In genomic region chr5:152119091-152119490, GRCh38 we compare ENCODE assay signal across 18 cellular contexts.
DNase-seq lines count a peak whose midpoint lies in the region; ATAC-seq, FAIRE-seq and TF ChIP-seq lines count a peak whose summit lies in the region.
"Had no signal": no experiment of that assay in that cellular context is flagged by ENCODE, and none has a peak within 500 bp of the region (broad histone marks: within the 10 kb centered on the region; RNA-seq: fewer than 3 reads in every experiment).

No MANE protein-coding gene starts in this region.

- peak overlapping the region; percentile 59; the same call in 1 of the 2 replicates for H4K8ac ChIP-seq in H1 (ENCODE audit: extremely low read depth, insufficient read depth, low read length)

- H3K4ac ChIP-seq in H1 (replicated peaks; ENCODE audit: insufficient read length, low read depth, low read length) = no peak overlapping the region

- no peaks in the 10 kb centered on the region for H3K23me2 ChIP-seq in H1 (ENCODE audit: low read depth, low read length)

- no peaks in the 10 kb centered on the region for H4K20me1 ChIP-seq in H1 (replicated peaks in 1 of 2; ENCODE audit: control insufficient read depth in 1 of 2, insufficient read depth in 2 of 2, low read length in 2 of 2)
- H4K20me1 ChIP-seq in neural cell (ENCODE audit: insufficient read depth) = no peaks in the 10 kb centered on the region

- TF ChIP-seq RAD21 in H1 (IDR thresholded peaks at IDR 0.05 in 1 of 2, conservative IDR thresholded peaks at IDR 0.05 in 1 of 2; ENCODE audit: low read depth in 2 of 2, low read length in 2 of 2) = no peak
- TF ChIP-seq RAD21 in neural cell (conservative IDR thresholded peaks at IDR 0.05) = no peak

- no peaks in the 10 kb centered on the region for H3K27me3 ChIP-seq in H1 (replicated peaks in 1 of 4; ENCODE audit: control insufficient read depth in 3 of 4, extremely low read depth in 1 of 4, insufficient read depth in 3 of 4, low read length in 3 of 4)
- H3K27me3 ChIP-seq in neural cell (ENCODE audit: insufficient read depth, low read depth, low read length) = no peaks in the 10 kb centered on the region
- no peaks in the 10 kb centered on the region for H3K27me3 ChIP-seq in small intestine (ENCODE audit: control insufficient read depth in 2 of 2, insufficient read depth in 2 of 2, low read length in 2 of 2)
- H3K27me3 ChIP-seq: BE2C had no signal

- H3K27ac ChIP-seq in H1 (ENCODE audit: low read depth, low read length) (no peak overlapping the region), neural cell (ENCODE audit: low read length) (no peak overlapping the region), small intestine (ENCODE audit: low read depth in 1 of 2, low read length in 1 of 2) (no peak overlapping the region)
- H3K27ac ChIP-seq: C4-2B, HL-60 had no signal

- H3K4me3 Mint-ChIP-seq in effector memory CD8-positive, alpha-beta T cell = no peak overlapping the region
- H3K4me3 Mint-ChIP-seq: CD4-positive, alpha-beta memory T cell had no signal

- no peak overlapping the region for H4K91ac ChIP-seq in H1 (replicated peaks; ENCODE audit: insufficient read length, low read length)

- peak; percentile 81 for DNase-seq in NCI-H1694 (lab: John Stamatoyannopoulos, UW)
- DNase-seq in H1 (ENCODE audit: low read depth in 1 of 2, low spot score in 2 of 2) = no peak
- DNase-seq in small intestine = no peak
- DNase-seq in effector memory CD8-positive, alpha-beta T cell = no peak
- no peak for DNase-seq in KG1 (lab: John Stamatoyannopoulos, UW)
- DNase-seq: BE2C; CD4-positive, alpha-beta memory T cell; DMS79; EL had no signal

- TF ChIP-seq CTCF in H1 (IDR thresholded peaks at IDR 0.05; ENCODE audit: control extremely low read depth in 1 of 3, insufficient read depth in 1 of 3, low read depth in 1 of 3, low read length in 3 of 3) (no peak), neural cell (IDR thresholded peaks at IDR 0.05; ENCODE audit: poor library complexity, severe bottlenecking) (no peak)

- no peaks in the 10 kb centered on the region for H3K36me3 Mint-ChIP-seq in effector memory CD8-positive, alpha-beta T cell (ENCODE audit: insufficient read depth)
- H3K36me3 Mint-ChIP-seq: CD4-positive, alpha-beta memory T cell had no signal

- H3K4me1 ChIP-seq in H1 (replicated peaks in 1 of 4; ENCODE audit: control insufficient read depth in 3 of 4, insufficient read depth in 4 of 4, low read length in 3 of 4) (peaks cover 0 to 11% (median under 1%) of the 10 kb centered on the region in 4 experiments; a peak in 2 of 7 replicates), small intestine (ENCODE audit: control insufficient read depth in 2 of 2, insufficient read depth in 1 of 2, low read depth in 1 of 2, low read length in 1 of 2) (no peaks in the 10 kb centered on the region)
- H3K4me1 ChIP-seq: BE2C had no signal

- H3K27me3 Mint-ChIP-seq in effector memory CD8-positive, alpha-beta T cell = peaks cover 5 to 10% of the 10 kb centered on the region in 2 donors

- no peak overlapping the region for H2BK120ac ChIP-seq in H1 (replicated peaks; ENCODE audit: low read depth, low read length)

- H3K23ac ChIP-seq in H1 (ENCODE audit: insufficient read length) = no peak overlapping the region

- no peaks in the 10 kb centered on the region for H3K79me1 ChIP-seq in H1 (ENCODE audit: low read depth, low read length)

- H3K9me2 ChIP-seq in neural cell (ENCODE audit: insufficient read depth, low read length) = no peaks in the 10 kb centered on the region

- H2AFZ ChIP-seq in H1 (ENCODE audit: low read length) (no peak overlapping the region), neural cell (ENCODE audit: low read depth, low read length) (no peak overlapping the region)

- H3K4me3 ChIP-seq in H1 (ENCODE audit: extremely low read depth in 1 of 4, insufficient read depth in 2 of 4, low read depth in 3 of 4, low read length in 4 of 4) = no peak overlapping the region
- H3K4me3 ChIP-seq in neural cell (ENCODE audit: low read length) = no peak overlapping the region
- no peak overlapping the region for H3K4me3 ChIP-seq in small intestine (ENCODE audit: low read depth in 1 of 2, low read length in 2 of 2)

- CTCF ChIA-PET in H1 (lab: Charles Lee; ENCODE audit: partially characterized antibody) = interaction anchor here (2.9 kb wide), 1 partner anchor 294 kb away, joined by 10 read pairs; no protein-coding TSS in a partner anchor

- H3K9ac ChIP-seq in H1 (replicated peaks in 1 of 4; ENCODE audit: extremely low read depth in 1 of 4, low read depth in 3 of 4, low read length in 3 of 4) (no peak overlapping the region), neural cell (ENCODE audit: low read length) (no peak overlapping the region)

- no peak overlapping the region for H2BK15ac ChIP-seq in H1 (ENCODE audit: low read length)

- POLR2A ChIA-PET in H1 (lab: Charles Lee; ENCODE audit: partially characterized antibody) = no interaction called here

- no peak overlapping the region for H2AK5ac ChIP-seq in H1 (ENCODE audit: low read depth, low read length)

- no peak overlapping the region for H3K27ac Mint-ChIP-seq in effector memory CD8-positive, alpha-beta T cell
- H3K27ac Mint-ChIP-seq: CD4-positive, alpha-beta memory T cell had no signal

- H3K14ac ChIP-seq in H1 (ENCODE audit: insufficient read length) = no peak overlapping the region

- no peak overlapping the region for H3K4me2 ChIP-seq in H1 (ENCODE audit: insufficient read depth in 1 of 2, low read depth in 2 of 2, low read length in 2 of 2)
- H3K4me2 ChIP-seq in neural cell (ENCODE audit: low read length) = no peak overlapping the region

- H2BK12ac ChIP-seq in H1 (ENCODE audit: low read depth, low read length) = no peak overlapping the region

- FAIRE-seq in H1 (lab: Jason Lieb, UNC) = no peak
- FAIRE-seq in small intestine (lab: Jason Lieb, UNC) = no peak
- FAIRE-seq: A204.1, G401.6, GM12891, H54 had no signal

- H2BK20ac ChIP-seq in H1 (ENCODE audit: low read length) = no peak overlapping the region

- no peaks in the 10 kb centered on the region for H3K79me2 ChIP-seq in H1 (ENCODE audit: control insufficient read depth in 1 of 2, insufficient read depth in 2 of 2, low read length in 2 of 2)
- no peaks in the 10 kb centered on the region for H3K79me2 ChIP-seq in neural cell (replicated peaks; ENCODE audit: insufficient read depth, low read length)

- no peaks in the 10 kb centered on the region for H3F3A ChIP-seq in neural cell (ENCODE audit: insufficient read depth, low read length, poor library complexity, severe bottlenecking)

- H3K56ac ChIP-seq in H1 (replicated peaks; ENCODE audit: insufficient read length, low read depth, low read length) = no peak overlapping the region

- no peak for ATAC-seq in HG02623 (IDR thresholded peaks at IDR 0.05; ENCODE audit: unreplicated experiment)
- no peak for ATAC-seq in effector memory CD8-positive, alpha-beta T cell (replicated peaks)
- ATAC-seq: HCT116 had no signal

- H3K4me1 Mint-ChIP-seq in effector memory CD8-positive, alpha-beta T cell (ENCODE audit: low read depth in 2 of 2) = no peaks in the 10 kb centered on the region
- H3K4me1 Mint-ChIP-seq: CD4-positive, alpha-beta memory T cell had no signal

- no peak overlapping the region for H4K5ac ChIP-seq in H1 (ENCODE audit: insufficient read length, low read depth, low read length)

- H3K9me3 Mint-ChIP-seq in effector memory CD8-positive, alpha-beta T cell = no peaks in the 10 kb centered on the region

- no peak overlapping the region for H2BK5ac ChIP-seq in H1 (ENCODE audit: low read depth, low read length)

- TF ChIP-seq POLR2A in H1 (IDR thresholded peaks at IDR 0.05; ENCODE audit: control extremely low read depth in 1 of 2, low read depth in 2 of 2, low read length in 2 of 2) = no peak

- WGBS in H1 (ENCODE audit: extremely low coverage in 1 of 2, insufficient coverage in 1 of 2, insufficient read length in 1 of 2, insufficient replicate concordance in 2 of 2, low coverage in 1 of 2, low lambda C conversion rate in 2 of 2, missing lambda C conversion rate in 1 of 2), 2 experiments = 88% methylated on average over 5 of the region's 5 CpGs; no CpG with 5 or more reads in 1 of the 2 experiments
- WGBS in small intestine, 3 donors = 46 to 60% (median 49%) methylated on average over 5 of the region's 5 CpGs

- H3K36me3 ChIP-seq in H1 (ENCODE audit: control insufficient read depth in 2 of 4, insufficient read depth in 4 of 4, low read length in 3 of 4) (no peaks in the 10 kb centered on the region), neural cell (ENCODE audit: insufficient read depth, low read length) (no peaks in the 10 kb centered on the region), small intestine (ENCODE audit: control insufficient read depth in 2 of 2, insufficient read depth in 2 of 2, low read length in 2 of 2) (no peaks in the 10 kb centered on the region)
- H3K36me3 ChIP-seq: BE2C had no signal

- H3K9me3 ChIP-seq in H1 (ENCODE audit: insufficient read depth in 2 of 2, low read depth in 1 of 2, low read length in 1 of 2) (0 out of 4 replicates have a peak, but pooled peaks cover 0 to 2% of the 10 kb centered on the region in 2 experiments), neural cell (ENCODE audit: low read length) (no peaks in the 10 kb centered on the region), small intestine (ENCODE audit: control insufficient read depth, low read depth) (no peaks in the 10 kb centered on the region)
- H3K9me3 ChIP-seq: BE2C had no signal

- TF ChIP-seq EP300 in H1 (IDR thresholded peaks at IDR 0.05; ENCODE audit: borderline replicate concordance in 1 of 2, low read depth in 2 of 2, low read length in 2 of 2) (no peak), neural cell (conservative IDR thresholded peaks at IDR 0.05; ENCODE audit: poor library complexity, severe bottlenecking) (peak; percentile 41)

- H3K18ac ChIP-seq in H1 (ENCODE audit: extremely low read depth, low read length) = no peak overlapping the region

TF ChIP-seq in H1, 55 proteins besides CTCF, POLR2A, EP300 and RAD21 (continues in another document):
- TF ChIP-seq TCF12 (IDR thresholded peaks at IDR 0.05; ENCODE audit: low read depth, low read length) (no peak), SP2 (IDR thresholded peaks at IDR 0.05; ENCODE audit: low read length) (no peak), BACH1 (IDR thresholded peaks at IDR 0.05; ENCODE audit: low read length) (no peak), RNF2 (IDR thresholded peaks at IDR 0.05; ENCODE audit: borderline replicate concordance, low read depth, low read length, missing control alignments, poor library complexity, severe bottlenecking) (no peak)

TF ChIP-seq in neural cell, 6 proteins besides CTCF, POLR2A, EP300 and RAD21 (continues in another document):
- TF ChIP-seq MXI1 (conservative IDR thresholded peaks at IDR 0.05; ENCODE audit: poor library complexity, severe bottlenecking) (no peak), EZH2 (IDR thresholded peaks at IDR 0.05; ENCODE audit: borderline replicate concordance, insufficient read depth, low read length, poor library complexity, severe bottlenecking) (no peak), TAF1 (IDR thresholded peaks at IDR 0.05; ENCODE audit: low read depth) (no peak), POLR2AphosphoS5 (IDR thresholded peaks at IDR 0.05) (no peak), SMC3 (conservative IDR thresholded peaks at IDR 0.05; ENCODE audit: poor library complexity) (no peak)
